22 cellular contexts compared by ENCODE assay signal in genomic region chr22:45953178-45953577, GRCh38. TPM values are rescaled to one million over a fixed set of nuclear protein-coding genes. Genes with fewer than 3 reads are reported as not detected.
A peak's percentile ranks its signal among the peaks of the same experiment; 100 is the strongest.
DNase-seq lines count a peak whose midpoint lies in the region; ATAC-seq, FAIRE-seq and TF ChIP-seq lines count a peak whose summit lies in the region.
"Had no signal": no experiment of that assay in that cellular context is flagged by ENCODE, and none has a peak within 500 bp of the region (broad histone marks: within the 10 kb centered on the region; RNA-seq: fewer than 3 reads in every experiment).

No MANE protein-coding gene starts in this region.

- H3K9me3 Mint-ChIP-seq in astrocyte (ENCODE audit: unreplicated experiment), result no peaks in the 10 kb centered on the region
- H3K9me3 Mint-ChIP-seq: CD8-positive, alpha-beta T cell had no signal

- peaks cover 96% of the 10 kb centered on the region for H3K79me2 ChIP-seq in astrocyte (ENCODE audit: insufficient read depth, low read length)

- no peaks in the 10 kb centered on the region for H3K4me1 Mint-ChIP-seq in astrocyte (ENCODE audit: low read depth, unreplicated experiment)

- H3K36me3 Mint-ChIP-seq in astrocyte (ENCODE audit: low read depth, unreplicated experiment), result peaks cover 3% of the 10 kb centered on the region
- H3K36me3 Mint-ChIP-seq: CD4-positive, CD25-positive, alpha-beta regulatory T cell; CD8-positive, alpha-beta T cell had no signal

- peak overlapping the region; percentile 12 for H3K27ac Mint-ChIP-seq in astrocyte (ENCODE audit: unreplicated experiment)
- H3K27ac Mint-ChIP-seq: CD4-positive, CD25-positive, alpha-beta regulatory T cell; CD8-positive, alpha-beta T cell had no signal

- no peak for TF ChIP-seq CTCF in astrocyte (IDR thresholded peaks at IDR 0.05; ENCODE audit: insufficient read depth, low read depth, low read length)

- no peak overlapping the region for H2BK5ac ChIP-seq in neuronal stem cell (ENCODE audit: low read length)

- peaks cover 28% of the 10 kb centered on the region for H4K20me1 ChIP-seq in BLaER1
- peaks cover 83% of the 10 kb centered on the region for H4K20me1 ChIP-seq in astrocyte (ENCODE audit: insufficient read depth, low read length)

- H3K27ac ChIP-seq in BLaER1 (no peak overlapping the region), astrocyte (ENCODE audit: low read depth, low read length) (no peak overlapping the region), neuronal stem cell (replicated peaks; ENCODE audit: low read length) (no peak overlapping the region)
- H3K27ac ChIP-seq: 22Rv1, C4-2B had no signal

- WGBS in neuronal stem cell (ENCODE audit: extremely low coverage in 2 of 2, insufficient read length in 2 of 2, insufficient replicate concordance in 1 of 2), 2 donors, result no CpG with 5 or more reads among the region's 18 CpGs

- H3K18ac ChIP-seq in neuronal stem cell (ENCODE audit: low read length), result peak overlapping the region; percentile 87

- no peak overlapping the region for H3K14ac ChIP-seq in neuronal stem cell (ENCODE audit: low read length)

- H3K27me3 ChIP-seq in BLaER1, result peaks cover 41% of the 10 kb centered on the region
- no peaks in the 10 kb centered on the region for H3K27me3 ChIP-seq in astrocyte (ENCODE audit: insufficient read depth, low read length)
- peaks cover 0 to 37% (median 0%) of the 10 kb centered on the region in 3 experiments for H3K27me3 ChIP-seq in neuronal stem cell (ENCODE audit: control insufficient read depth in 3 of 3, insufficient read depth in 3 of 3, low read depth in 1 of 3, low read length in 3 of 3)
- H3K27me3 ChIP-seq: BE2C had no signal

- peak overlapping the region; percentile 89 for H3K23ac ChIP-seq in neuronal stem cell (ENCODE audit: low read depth, low read length, poor library complexity)

- H3K4ac ChIP-seq in neuronal stem cell (ENCODE audit: low read length), result no peak overlapping the region

- peak overlapping the region; percentile 63 for H2BK12ac ChIP-seq in neuronal stem cell (ENCODE audit: low read length)

- no peak overlapping the region for H2BK120ac ChIP-seq in neuronal stem cell (ENCODE audit: low read depth, low read length)

- no peak overlapping the region for H3K4me3 Mint-ChIP-seq in astrocyte (ENCODE audit: unreplicated experiment)
- H3K4me3 Mint-ChIP-seq: CD4-positive, CD25-positive, alpha-beta regulatory T cell; CD8-positive, alpha-beta T cell had no signal

- H2AFZ ChIP-seq in astrocyte (ENCODE audit: low read depth, low read length) (no peak overlapping the region), neuronal stem cell (ENCODE audit: low read length) (no peak overlapping the region)

- H3K9me3 ChIP-seq in BLaER1 (no peaks in the 10 kb centered on the region), astrocyte (ENCODE audit: insufficient read depth, low read depth, low read length) (no peaks in the 10 kb centered on the region), neuronal stem cell (replicated peaks in 1 of 2; ENCODE audit: control insufficient read depth in 2 of 2, insufficient read depth in 1 of 2, low read depth in 1 of 2, low read length in 2 of 2) (peaks cover 0 to 3% of the 10 kb centered on the region in 2 donors)
- H3K9me3 ChIP-seq: BE2C, Caco-2 had no signal

- H3K9ac ChIP-seq in BLaER1 (no peak overlapping the region), astrocyte (ENCODE audit: low read length) (no peak overlapping the region), neuronal stem cell (ENCODE audit: low read depth, low read length, poor library complexity) (no peak overlapping the region)

- H3K36me3 ChIP-seq in BLaER1 (no peaks in the 10 kb centered on the region), astrocyte (ENCODE audit: insufficient read depth, low read length) (no peaks in the 10 kb centered on the region), neuronal stem cell (replicated peaks in 1 of 2; ENCODE audit: control insufficient read depth in 2 of 2, insufficient read depth in 2 of 2, low read length in 2 of 2) (no peaks in the 10 kb centered on the region)
- H3K36me3 ChIP-seq: BE2C had no signal

- no peak overlapping the region for H4K8ac ChIP-seq in neuronal stem cell (ENCODE audit: low read depth, low read length)

- no peak for ATAC-seq in HG02852 (IDR thresholded peaks at IDR 0.05; ENCODE audit: unreplicated experiment)
- ATAC-seq: CD8-positive, alpha-beta T cell had no signal

- H4K91ac ChIP-seq in neuronal stem cell (ENCODE audit: low read depth, low read length, poor library complexity), result no peak overlapping the region

- DNase-seq in astrocyte (ENCODE audit: low read depth), result no peak
- DNase-seq in neuronal stem cell (ENCODE audit: low spot score), result no peak
- DNase-seq in AG08396 (ENCODE audit: low spot score), result no peak
- no peak for DNase-seq in cerebellar nuclear complex (lab: John Stamatoyannopoulos, UW)
- DNase-seq: AML-193; BE2C; Caco-2; CD4-positive, CD25-positive, alpha-beta regulatory T cell; CD8-positive, alpha-beta T cell; DMS153; EL; GDM1; GOT3; H7; HCEC 1CT had no signal

- H3K4me1 ChIP-seq in BLaER1 (peaks cover 37% of the 10 kb centered on the region), astrocyte (ENCODE audit: insufficient read depth, low read length) (peaks cover 6% of the 10 kb centered on the region), neuronal stem cell (ENCODE audit: control insufficient read depth in 2 of 2, insufficient read depth in 1 of 2, low read depth in 1 of 2, low read length in 2 of 2) (peaks cover 3 to 10% of the 10 kb centered on the region in 2 donors)
- H3K4me1 ChIP-seq: Caco-2 had no signal

- peak overlapping the region; percentile 75 for H2BK15ac ChIP-seq in neuronal stem cell (ENCODE audit: low read length)

- FAIRE-seq in astrocyte (lab: Jason Lieb, UNC), result no peak
- FAIRE-seq: A204.1, GM12891, GM18507 had no signal

- H3K4me2 ChIP-seq in BLaER1 (peak overlapping the region; percentile 17; the same call in 1 of the 2 replicates), astrocyte (ENCODE audit: low read length) (no peak overlapping the region), neuronal stem cell (ENCODE audit: insufficient read depth, low read length, poor library complexity, severe bottlenecking) (no peak overlapping the region)

- H2AK5ac ChIP-seq in neuronal stem cell (ENCODE audit: low read depth, low read length), result peak overlapping the region; percentile 56

- H3K4me3 ChIP-seq in BLaER1, result no peak overlapping the region
- no peak overlapping the region for H3K4me3 ChIP-seq in astrocyte (ENCODE audit: insufficient read depth, low read depth, low read length)
- H3K4me3 ChIP-seq in neuronal stem cell (ENCODE audit: low read length in 2 of 2), result no peak overlapping the region

- peaks cover 34% of the 10 kb centered on the region for H3K27me3 Mint-ChIP-seq in astrocyte (ENCODE audit: low read depth, unreplicated experiment)
- H3K27me3 Mint-ChIP-seq: CD4-positive, CD25-positive, alpha-beta regulatory T cell had no signal

- peaks cover 3% of the 10 kb centered on the region for H3K79me1 ChIP-seq in neuronal stem cell (ENCODE audit: low read depth, low read length)

RNA-seq across cellular contexts. Expression of gene WNT7B, which starts 23.8 kb away (rescaled TPM):
- total RNA-seq in astrocyte, result 1.6 and 1.7 TPM in 2 replicates
- 8.6 TPM for polyA plus RNA-seq in neuronal stem cell (2013, experiment 1 of 2)
- polyA plus RNA-seq in neuronal stem cell (2013, experiment 2 of 2), result 8.5 TPM
- total RNA-seq: CD4-positive, CD25-positive, alpha-beta regulatory T cell; CD8-positive, alpha-beta T cell had no signal
- polyA plus RNA-seq: CD4-positive, CD25-positive, alpha-beta regulatory T cell had no signal
